Comparison of ENCODE assay signal across 8 cellular contexts in genomic region chr6:27312146-27312949, GRCh38. TPM values are rescaled to one million over a fixed set of nuclear protein-coding genes. Genes with fewer than 3 reads are reported as not detected.
DNase-seq lines count a peak whose midpoint lies in the region; ATAC-seq and TF ChIP-seq lines count a peak whose summit lies in the region.

TSS of gene POM121L2 (minus strand) at chr6:27312273. CDS start at chr6:27312170, 103 bp downstream.

- no CpG with 5 or more reads among the region's 64 CpGs for WGBS in neuronal stem cell (ENCODE audit: extremely low coverage in 2 of 2, insufficient read length in 2 of 2, insufficient replicate concordance in 1 of 2), 2 donors
- 2 to 3% methylated on average over 45 to 47 of the region's 64 CpGs for WGBS in tibial nerve, 2 donors

- H3K4me3 ChIP-seq in fibroblast of lung (replicated peaks in 1 of 4; ENCODE audit: control extremely low read depth in 1 of 4, insufficient read depth in 1 of 4, low read depth in 3 of 4, low read length in 4 of 4) (peak within 1 kb of the TSS; percentile 42 to 63 (median 52)), neuronal stem cell (ENCODE audit: low read length in 2 of 2) (peak within 1 kb of the TSS; percentile 38 to 86), tibial nerve (peak within 1 kb of the TSS; percentile 11 to 47 (median 28))

- no peaks in the 10 kb centered on the region for H3K36me3 Mint-ChIP-seq in activated T-cell treated with anti-CD3 and anti-CD28 coated beads, Interleukin-2, amount 50 U/mL, for 24 hours (ENCODE audit: low read depth)

- peak within 1 kb of the TSS; percentile 38 for H3K18ac ChIP-seq in neuronal stem cell (ENCODE audit: low read length)

- no peaks in the 10 kb centered on the region for H3K36me3 ChIP-seq in ES-I3 (ENCODE audit: insufficient read depth, low read length)
- H3K36me3 ChIP-seq in fibroblast of lung (ENCODE audit: control insufficient read depth, insufficient read depth, low read length) = no peaks in the 10 kb centered on the region
- no peaks in the 10 kb centered on the region for H3K36me3 ChIP-seq in neuronal stem cell (replicated peaks in 1 of 2; ENCODE audit: control insufficient read depth in 2 of 2, insufficient read depth in 2 of 2, low read length in 2 of 2)
- H3K36me3 ChIP-seq in tibial nerve = no peaks in the 10 kb centered on the region

- H3K4me1 ChIP-seq in ES-I3 (ENCODE audit: insufficient read depth, low read length) (no peaks in the 10 kb centered on the region), fibroblast of lung (ENCODE audit: control insufficient read depth, extremely low read depth, insufficient read depth, low read length) (no peaks in the 10 kb centered on the region), neuronal stem cell (ENCODE audit: control insufficient read depth in 2 of 2, insufficient read depth in 1 of 2, low read depth in 1 of 2, low read length in 2 of 2) (peaks cover 0 to 1% of the 10 kb centered on the region in 2 donors), tibial nerve (peaks cover 0 to 14% (median 0%) of the 10 kb centered on the region in 4 donors)

- peak within 1 kb of the TSS; percentile 71 for H3K9ac ChIP-seq in ES-I3 (ENCODE audit: low read depth, low read length)
- H3K9ac ChIP-seq in fibroblast of lung (ENCODE audit: insufficient read depth, low read length) = no peak within 1 kb of the TSS
- H3K9ac ChIP-seq in neuronal stem cell (ENCODE audit: low read depth, low read length, poor library complexity) = peak within 1 kb of the TSS; percentile 75

- no peak within 1 kb of the TSS for H3K27ac Mint-ChIP-seq in activated T-cell treated with anti-CD3 and anti-CD28 coated beads, Interleukin-2, amount 50 U/mL, for 24 hours

- H3K9me3 ChIP-seq in ES-I3 (ENCODE audit: control insufficient read depth, insufficient read depth, low read length) (no peaks in the 10 kb centered on the region; the same call in 1 of the 2 replicates), fibroblast of lung (ENCODE audit: control insufficient read depth, insufficient read depth, low read depth, low read length) (no peaks in the 10 kb centered on the region), neuronal stem cell (replicated peaks in 1 of 2; ENCODE audit: control insufficient read depth in 2 of 2, insufficient read depth in 1 of 2, low read depth in 1 of 2, low read length in 2 of 2) (peaks cover 0 to 5% of the 10 kb centered on the region in 2 donors), tibial nerve (peaks cover 0 to 24% (median 0%) of the 10 kb centered on the region in 4 donors)

- no peak within 1 kb of the TSS for H2AK5ac ChIP-seq in neuronal stem cell (ENCODE audit: low read depth, low read length)

- TF ChIP-seq POLR2A in tibial nerve (IDR thresholded peaks at IDR 0.05) = no peak

- no peak within 1 kb of the TSS for H2BK120ac ChIP-seq in neuronal stem cell (ENCODE audit: low read depth, low read length)

- H4K91ac ChIP-seq in neuronal stem cell (ENCODE audit: low read depth, low read length, poor library complexity) = no peak within 1 kb of the TSS

- no peaks in the 10 kb centered on the region for H3K79me1 ChIP-seq in neuronal stem cell (ENCODE audit: low read depth, low read length)

- TF ChIP-seq CTCF in fibroblast of lung (conservative IDR thresholded peaks at IDR 0.05 in 1 of 2, IDR thresholded peaks at IDR 0.05 in 1 of 2; ENCODE audit: low read depth in 1 of 2, low read length in 2 of 2) (peak; percentile 38 to 67), tibial nerve (IDR thresholded peaks at IDR 0.05) (peak in 3 of 5 experiments; percentile 20 to 49 (median 29))

- H3K79me2 ChIP-seq in fibroblast of lung (ENCODE audit: control insufficient read depth, insufficient read depth, low read length) = no peaks in the 10 kb centered on the region

- peak within 1 kb of the TSS; percentile 81 for H3K4me3 Mint-ChIP-seq in activated T-cell treated with anti-CD3 and anti-CD28 coated beads, Interleukin-2, amount 50 U/mL, for 24 hours

- no peak within 1 kb of the TSS for H2BK5ac ChIP-seq in neuronal stem cell (ENCODE audit: low read length)

- peaks cover 3% of the 10 kb centered on the region for H3K27me3 ChIP-seq in fibroblast of lung (ENCODE audit: control insufficient read depth, insufficient read depth, low read length)
- peaks cover 7 to 35% (median 28%) of the 10 kb centered on the region in 3 experiments for H3K27me3 ChIP-seq in neuronal stem cell (ENCODE audit: control insufficient read depth in 3 of 3, insufficient read depth in 3 of 3, low read depth in 1 of 3, low read length in 3 of 3)
- peaks cover 0 to 49% of the 10 kb centered on the region in 2 donors for H3K27me3 ChIP-seq in tibial nerve

- H3K9me3 Mint-ChIP-seq in activated T-cell treated with anti-CD3 and anti-CD28 coated beads, Interleukin-2, amount 50 U/mL, for 24 hours = no peaks in the 10 kb centered on the region

- H2BK15ac ChIP-seq in neuronal stem cell (ENCODE audit: low read length) = no peak within 1 kb of the TSS

- H2BK12ac ChIP-seq in neuronal stem cell (ENCODE audit: low read length) = no peak within 1 kb of the TSS

- no peak within 1 kb of the TSS for H3K4ac ChIP-seq in neuronal stem cell (ENCODE audit: low read length)

- no peak for TF ChIP-seq EP300 in tibial nerve (IDR thresholded peaks at IDR 0.05)

- peaks cover 16% of the 10 kb centered on the region for H3K4me1 Mint-ChIP-seq in activated T-cell treated with anti-CD3 and anti-CD28 coated beads, Interleukin-2, amount 50 U/mL, for 24 hours (ENCODE audit: low read depth)

- H4K8ac ChIP-seq in neuronal stem cell (ENCODE audit: low read depth, low read length) = no peak within 1 kb of the TSS

- ATAC-seq in HG03432 (IDR thresholded peaks at IDR 0.05; ENCODE audit: unreplicated experiment) (peak; percentile 71), HG03520 (IDR thresholded peaks at IDR 0.05; ENCODE audit: unreplicated experiment) (no peak)

- H3K27ac ChIP-seq in fibroblast of lung (ENCODE audit: insufficient read depth, low read length) = no peak within 1 kb of the TSS
- no peak within 1 kb of the TSS for H3K27ac ChIP-seq in neuronal stem cell (replicated peaks; ENCODE audit: low read length)
- H3K27ac ChIP-seq in tibial nerve = no peak within 1 kb of the TSS

- peak within 1 kb of the TSS; percentile 0 for H3K14ac ChIP-seq in neuronal stem cell (ENCODE audit: low read length)

- H3K4me2 ChIP-seq in fibroblast of lung (ENCODE audit: extremely low read depth, insufficient read depth, low read length) (peak within 1 kb of the TSS; percentile 59), neuronal stem cell (ENCODE audit: insufficient read depth, low read length, poor library complexity, severe bottlenecking) (peak within 1 kb of the TSS; percentile 87)

- H3K23ac ChIP-seq in neuronal stem cell (ENCODE audit: low read depth, low read length, poor library complexity) = peak within 1 kb of the TSS; percentile 82

- DNase-seq in NOMO-1 treated with DMSO at 0.1 percent for 48 hours (lab: John Stamatoyannopoulos, UW; ENCODE audit: unreplicated experiment) = peak; percentile 34
- peak; percentile 79 for DNase-seq in activated T-cell treated with anti-CD3 and anti-CD28 coated beads, Interleukin-2, amount 50 U/mL, for 24 hours
- peak; percentile 36 for DNase-seq in fibroblast of lung (ENCODE audit: low read depth in 2 of 2)
- DNase-seq in neuronal stem cell (ENCODE audit: low spot score) = no peak
- DNase-seq in tibial nerve (ENCODE audit: low spot score in 2 of 2) = peak in 1 of 2 donors; percentile 9

- peaks cover 86% of the 10 kb centered on the region for H3K27me3 Mint-ChIP-seq in activated T-cell treated with anti-CD3 and anti-CD28 coated beads, Interleukin-2, amount 50 U/mL, for 24 hours

- no peaks in the 10 kb centered on the region for H4K20me1 ChIP-seq in fibroblast of lung (ENCODE audit: control insufficient read depth, extremely low read depth, insufficient read depth, low read length)

- H2AFZ ChIP-seq in fibroblast of lung (ENCODE audit: low read length) = peak within 1 kb of the TSS; percentile 11
- H2AFZ ChIP-seq in neuronal stem cell (ENCODE audit: low read length) = peak within 1 kb of the TSS; percentile 91

RNA-seq across cellular contexts. Expression of gene POM121L2, which starts in this region (rescaled TPM):
- total RNA-seq in fibroblast of lung (not detected in 2 replicates), tibial nerve (not detected)
- polyA plus RNA-seq in fibroblast of lung = not detected in 2 replicates
- not detected in 2 replicates for polyA plus RNA-seq in fibroblast of lung (2012)
- not detected in 2 replicates for polyA minus RNA-seq in fibroblast of lung (ENCODE audit: low replicate concordance)
- not detected for polyA plus RNA-seq in neuronal stem cell (2013, experiment 1 of 2)
- polyA plus RNA-seq in neuronal stem cell (2013, experiment 2 of 2) = 0.03 TPM

Comparison
In these comparisons a context has a peak if more than half of its experiments do, and no peak if none do; other contexts are left out.
1. Peak in DNase-seq, H3K4me3 ChIP-seq and H3K4me2 ChIP-seq in fibroblast of lung; RNA of the gene not detected or under 1 TPM.